12 cellular contexts compared by ENCODE assay signal in genomic region chr11:7534030-7534378, GRCh38. TPM values are rescaled to one million over a fixed set of nuclear protein-coding genes. Genes with fewer than 3 reads are reported as not detected.
A peak's percentile ranks its signal among the peaks of the same experiment; 100 is the strongest.
DNase-seq lines count a peak whose midpoint lies in the region; ATAC-seq and TF ChIP-seq lines count a peak whose summit lies in the region.
"Had no signal": no experiment of that assay in that cellular context is flagged by ENCODE, and none has a peak within 500 bp of the region (broad histone marks: within the 10 kb centered on the region; RNA-seq: fewer than 3 reads in every experiment).

No MANE protein-coding gene starts in this region.

- H2BK120ac ChIP-seq in IMR-90 (ENCODE audit: low read depth, low read length) = no peak overlapping the region

- no peak overlapping the region for H4K8ac ChIP-seq in IMR-90 (ENCODE audit: low read depth in 2 of 2, low read length in 2 of 2)

- H3K36me3 Mint-ChIP-seq in effector memory CD8-positive, alpha-beta T cell (ENCODE audit: insufficient read depth) = no peaks in the 10 kb centered on the region

- ATAC-seq in GM19438 (IDR thresholded peaks at IDR 0.05; ENCODE audit: low read depth, unreplicated experiment) (peak; percentile 63), HG02852 (IDR thresholded peaks at IDR 0.05; ENCODE audit: unreplicated experiment) (peak; percentile 62), IMR-90 (ENCODE audit: low read depth) (no peak)
- ATAC-seq in effector memory CD8-positive, alpha-beta T cell (replicated peaks) = no peak
- ATAC-seq: activated T-cell treated with anti-CD3 and anti-CD28 coated beads, Interleukin-2, amount 50 U/mL, for 72 hours had no signal

- peak overlapping the region; percentile 24 for H2AFZ ChIP-seq in IMR-90 (replicated peaks; ENCODE audit: low read length, poor library complexity)

- no peak overlapping the region for H3K14ac ChIP-seq in IMR-90 (replicated peaks; ENCODE audit: low read depth, low read length)

- no peak overlapping the region for H2BK15ac ChIP-seq in IMR-90 (ENCODE audit: low read depth, low read length)

- no peak overlapping the region for H2BK20ac ChIP-seq in IMR-90 (ENCODE audit: low read depth, low read length)

- H3K4ac ChIP-seq in IMR-90 (ENCODE audit: low read depth, low read length) = no peak overlapping the region

- DNase-seq in GM06990 (ENCODE audit: extremely low read depth, insufficient read length) (no peak), IMR-90 (no peak), NCI-H2081 (lab: John Stamatoyannopoulos, UW) (no peak), DMS153 treated with DMSO at 0.1 percent for 48 hours (lab: John Stamatoyannopoulos, UW; ENCODE audit: unreplicated experiment) (no peak), substantia nigra (lab: John Stamatoyannopoulos, UW) (no peak)
- no peak for DNase-seq in effector memory CD8-positive, alpha-beta T cell
- DNase-seq: activated T-cell treated with anti-CD3 and anti-CD28 coated beads, Interleukin-2, amount 50 U/mL, for 72 hours; DMS 273 treated with DMSO at 0.1 percent for 48 hours; SK-N-SH had no signal

- no peaks in the 10 kb centered on the region for H3K79me1 ChIP-seq in IMR-90 (ENCODE audit: low read depth in 1 of 2, low read length in 2 of 2)

- in situ Hi-C loops in IMR-90 (cut with MboI; ENCODE audit: low sequenced_read_pairs) = no loop called here

- TF ChIP-seq RAD21 in IMR-90 (IDR thresholded peaks at IDR 0.05; ENCODE audit: low read length) = no peak

- no peak overlapping the region for H4K91ac ChIP-seq in IMR-90 (ENCODE audit: insufficient read depth, low read depth, low read length)

- no peak overlapping the region for H3K4me2 ChIP-seq in IMR-90 (ENCODE audit: low read depth, low read length)
- H3K4me2 ChIP-seq: SK-N-SH had no signal

- dilution Hi-C loops in IMR-90 (cut with HindIII; ENCODE audit: low sequenced_read_pairs, unreplicated experiment) = no loop called here

- no peak overlapping the region for H3K27ac ChIP-seq in IMR-90 (ENCODE audit: insufficient read depth, low read length)
- no peak overlapping the region for H3K27ac ChIP-seq in substantia nigra (ENCODE audit: low read depth, low read length, poor library complexity, severe bottlenecking)
- H3K27ac ChIP-seq: prostate gland had no signal

- no peak overlapping the region for H2BK5ac ChIP-seq in IMR-90 (ENCODE audit: low read depth, low read length, poor library complexity, severe bottlenecking)

- no TSS peak for BruUV-seq in IMR-90 (replicated peaks; lab: Mats Ljungman, UMichigan)

- H3K9ac ChIP-seq in IMR-90 (ENCODE audit: low read depth, low read length) = no peak overlapping the region
- H3K9ac ChIP-seq: SK-N-SH had no signal

- intact Hi-C loops in IMR-90 (cut with micrococcal nuclease) = no loop called here

- H3K4me1 ChIP-seq in IMR-90 (ENCODE audit: control insufficient read depth, insufficient read depth, low read length) = no peaks in the 10 kb centered on the region

- H3K23ac ChIP-seq in IMR-90 (ENCODE audit: low read depth, low read length) = no peak overlapping the region

- H3K4me1 Mint-ChIP-seq in effector memory CD8-positive, alpha-beta T cell (ENCODE audit: low read depth in 2 of 2) = peaks cover 9 to 17% of the 10 kb centered on the region in 2 donors

- no peak overlapping the region for H3K56ac ChIP-seq in IMR-90 (ENCODE audit: extremely low read depth, insufficient read depth, low read length)

- H4K20me1 ChIP-seq in IMR-90 (ENCODE audit: insufficient read depth, low read length) = no peaks in the 10 kb centered on the region

- H3K36me3 ChIP-seq in GM06990 (ENCODE audit: control insufficient read depth, insufficient read depth, low read length) (no peaks in the 10 kb centered on the region; the same call in 1 of the 2 replicates), IMR-90 (ENCODE audit: control insufficient read depth, insufficient read depth, low read length) (no peaks in the 10 kb centered on the region)
- H3K36me3 ChIP-seq: prostate gland had no signal

- peaks cover 0 to 1% of the 10 kb centered on the region in 2 donors for H3K27me3 Mint-ChIP-seq in effector memory CD8-positive, alpha-beta T cell

- no peak overlapping the region for H2AK9ac ChIP-seq in IMR-90 (replicated peaks; ENCODE audit: low read depth, low read length, poor library complexity)

- no peaks in the 10 kb centered on the region for H3K9me3 Mint-ChIP-seq in effector memory CD8-positive, alpha-beta T cell
- H3K9me3 Mint-ChIP-seq: activated T-cell treated with anti-CD3 and anti-CD28 coated beads, Interleukin-2, amount 50 U/mL, for 72 hours had no signal

- no peaks in the 10 kb centered on the region for H3K9me1 ChIP-seq in IMR-90 (ENCODE audit: insufficient read depth, low read length)

- peak overlapping the region; percentile 37; the same call in 1 of the 2 replicates for H3K4me3 ChIP-seq in GM06990 (replicated peaks; ENCODE audit: low read depth, low read length)
- H3K4me3 ChIP-seq in IMR-90 (ENCODE audit: insufficient read depth, low read depth, low read length) = no peak overlapping the region
- H3K4me3 ChIP-seq: prostate gland had no signal

- no peak overlapping the region for H3K27ac Mint-ChIP-seq in effector memory CD8-positive, alpha-beta T cell
- H3K27ac Mint-ChIP-seq: activated T-cell treated with anti-CD3 and anti-CD28 coated beads, Interleukin-2, amount 50 U/mL, for 72 hours had no signal

- TF ChIP-seq CTCF in GM06990 (IDR thresholded peaks at IDR 0.05; ENCODE audit: insufficient read depth, low read length, poor library complexity, severe bottlenecking) (no peak), IMR-90 (conservative IDR thresholded peaks at IDR 0.05; ENCODE audit: low read depth, low read length) (no peak)

- no peak for TF ChIP-seq POLR2A in IMR-90 (IDR thresholded peaks at IDR 0.05; ENCODE audit: low read depth, low read length)

- H3K18ac ChIP-seq in IMR-90 (ENCODE audit: low read depth, low read length) = no peak overlapping the region

- H3K27me3 ChIP-seq in GM06990 (replicated peaks; ENCODE audit: control insufficient read depth, insufficient read depth, low read length) (no peaks in the 10 kb centered on the region), IMR-90 (ENCODE audit: control insufficient read depth, insufficient read depth, low read length) (peaks cover 6% of the 10 kb centered on the region)

- no peak overlapping the region for H2AK5ac ChIP-seq in IMR-90 (ENCODE audit: low read depth, low read length)

- H3K9me3 ChIP-seq in IMR-90 (ENCODE audit: control insufficient read depth, insufficient read depth, low read length) = no peaks in the 10 kb centered on the region
- H3K9me3 ChIP-seq: prostate gland, SK-N-SH had no signal

- CTCF ChIA-PET in IMR-90 (lab: Yijun Ruan, JAX) = interaction anchor here (1.9 kb wide), 1 partner anchor 38 kb away, joined by 4 read pairs; no protein-coding TSS in a partner anchor

- POLR2A ChIA-PET in IMR-90 (lab: Charles Lee; ENCODE audit: unreplicated experiment) = no interaction called here

- H4K5ac ChIP-seq in IMR-90 (ENCODE audit: low read depth, low read length) = no peak overlapping the region

- no peak overlapping the region for H3K4me3 Mint-ChIP-seq in effector memory CD8-positive, alpha-beta T cell
- H3K4me3 Mint-ChIP-seq: activated T-cell treated with anti-CD3 and anti-CD28 coated beads, Interleukin-2, amount 50 U/mL, for 72 hours had no signal

TF ChIP-seq in IMR-90, 13 proteins besides CTCF, POLR2A, EP300 and RAD21:
- TF ChIP-seq SMC3 (IDR thresholded peaks at IDR 0.05; ENCODE audit: low read depth, low read length) = no peak
- no peak for TF ChIP-seq NFE2L2 (IDR thresholded peaks at IDR 0.05; ENCODE audit: low read depth, low read length)
- no peak for TF ChIP-seq MAZ (IDR thresholded peaks at IDR 0.05; ENCODE audit: borderline replicate concordance, low read depth, low read length)
TF ChIP-seq in IMR-90: peak in this region for 0.

RNA-seq across cellular contexts. Expression of gene PPFIBP2, which starts 20.2 kb away (rescaled TPM):
- total RNA-seq in IMR-90 (2012; rRNA removed) = 9.4 and 11.8 TPM in 2 replicates
- 4.2 and 6.0 TPM in 2 replicates for polyA plus RNA-seq in IMR-90 (2012; rRNA removed)
- 2.2 and 2.4 TPM in 2 replicates for polyA plus RNA-seq in IMR-90 (2012; cell fraction: cytosol; rRNA removed)
- 4.9 and 13.2 TPM in 2 replicates for polyA plus RNA-seq in IMR-90 (2012; cell fraction: nucleus; rRNA removed; ENCODE audit: low replicate concordance)

RNA-seq across cellular contexts. Expression of gene OLFML1, which starts 48.7 kb away (rescaled TPM):
- 0.18 and 0.28 TPM in 2 replicates for total RNA-seq in IMR-90 (2012; rRNA removed)
- 0.10 and 0.23 TPM in 2 replicates for polyA plus RNA-seq in IMR-90 (2012; rRNA removed)
- polyA plus RNA-seq in IMR-90 (2012; cell fraction: cytosol; rRNA removed) = 0.02 and 0.05 TPM in 2 replicates
- 0.06 TPM in 1 of 2 replicates, not detected in the other for polyA plus RNA-seq in IMR-90 (2012; cell fraction: nucleus; rRNA removed; ENCODE audit: low replicate concordance)
- total RNA-seq: activated T-cell treated with anti-CD3 and anti-CD28 coated beads, Interleukin-2, amount 50 U/mL, for 72 hours had no signal
- polyA plus RNA-seq: SK-N-SH had no signal

Comparison
In these comparisons a context has a peak if more than half of its experiments do, and no peak if none do; other contexts are left out.
1. ATAC-seq: peak in GM19438 (single experiment) and HG02852 (single experiment); none in IMR-90 (single experiment) and effector memory CD8-positive, alpha-beta T cell (single experiment).